ENCODE assay signal across 8 cellular contexts in genomic region chr2:63189026-63189425, GRCh38.
DNase-seq lines count a peak whose midpoint lies in the region; ATAC-seq and TF ChIP-seq lines count a peak whose summit lies in the region.

No MANE protein-coding gene starts in this region.

- no peak overlapping the region for H3K27ac Mint-ChIP-seq in GM23338

- ATAC-seq in GM23338, result peak; percentile 97

- no peaks in the 10 kb centered on the region for H4K20me1 ChIP-seq in GM23338 (replicated peaks; ENCODE audit: insufficient read depth)

- H3K9me2 ChIP-seq in GM23338 (ENCODE audit: insufficient read depth), result no peaks in the 10 kb centered on the region

- H3K4me1 ChIP-seq in GM23338 (ENCODE audit: insufficient read depth), result no peaks in the 10 kb centered on the region

- no peaks in the 10 kb centered on the region for H3K79me2 ChIP-seq in GM23338 (replicated peaks; ENCODE audit: insufficient read depth)

- H3K36me3 Mint-ChIP-seq in GM23338 (ENCODE audit: low read depth), result peaks cover 12% of the 10 kb centered on the region; the same call in 2 of the 3 replicates

- H3K4me3 ChIP-seq in GM23338 (no peak overlapping the region), dorsolateral prefrontal cortex (no peak overlapping the region)

- H3K27me3 Mint-ChIP-seq in GM23338 (ENCODE audit: insufficient read depth, low read depth, poor library complexity), result no peaks in the 10 kb centered on the region

- no peak overlapping the region for H2AFZ ChIP-seq in GM23338

- no peak overlapping the region for H3K27ac ChIP-seq in GM23338 (ENCODE audit: low read depth)
- no peak overlapping the region for H3K27ac ChIP-seq in dorsolateral prefrontal cortex

- H3K27me3 ChIP-seq in GM23338 (ENCODE audit: insufficient read depth) (no peaks in the 10 kb centered on the region), dorsolateral prefrontal cortex (no peaks in the 10 kb centered on the region)

- no peaks in the 10 kb centered on the region for H3K36me3 ChIP-seq in GM23338 (ENCODE audit: insufficient read depth)

- H3K9me3 Mint-ChIP-seq in GM23338, result peaks cover 12% of the 10 kb centered on the region; the same call in 2 of the 3 replicates

- TF ChIP-seq CTCF in GM10266 (IDR thresholded peaks at IDR 0.05; ENCODE audit: control insufficient read depth, insufficient read depth, low read depth, missing control alignments) (peak; percentile 70), GM23338 (conservative IDR thresholded peaks at IDR 0.05; ENCODE audit: low read depth in 2 of 2) (peak; percentile 89 to 94), dorsolateral prefrontal cortex (IDR thresholded peaks at IDR 0.05 in 54 of 56, conservative IDR thresholded peaks at IDR 0.05 in 2 of 56; ENCODE audit: low read depth in 1 of 56, partially characterized antibody in 56 of 56) (peak in 32 of 56 donors; percentile 3 to 42 (median 25))

- H3F3A ChIP-seq in GM23338 (replicated peaks; ENCODE audit: low read depth), result no peaks in the 10 kb centered on the region

- H3K4me1 Mint-ChIP-seq in GM23338, result no peaks in the 10 kb centered on the region; the same call in 2 of the 3 replicates

- no peak overlapping the region for H3K4me3 Mint-ChIP-seq in GM23338

- DNase-seq in GM10266 (ENCODE audit: extremely low spot score) (peak; percentile 38), GM23338 (ENCODE audit: low spot score) (peak; percentile 89), NCI-H2171 (lab: John Stamatoyannopoulos, UW) (peak; percentile 41), dorsolateral prefrontal cortex (no peak), renal cortical epithelial cell (ENCODE audit: low read depth) (peak; percentile 38), DMS79 (lab: John Stamatoyannopoulos, UW) (no peak), midbrain (lab: John Stamatoyannopoulos, UW) (no peak), NCI-H446 (lab: John Stamatoyannopoulos, UW) (no peak)

- intact Hi-C loops in dorsolateral prefrontal cortex (cut with DNase I), result no loop called here

- H3K4me2 ChIP-seq in GM23338, result no peak overlapping the region

TF ChIP-seq in GM23338, 12 proteins besides CTCF, POLR2A, EP300 and RAD21:
- TF ChIP-seq NANOG (IDR thresholded peaks at IDR 0.05; ENCODE audit: borderline replicate concordance) (no peak), EZH2 (IDR thresholded peaks at IDR 0.05; ENCODE audit: low read depth, unreplicated experiment) (no peak)

Comparison
In these comparisons a context has a peak if more than half of its experiments do, and no peak if none do; other contexts are left out.
1. DNase-seq: peak in GM10266 (single experiment), GM23338 (single experiment), NCI-H2171 (single experiment) and renal cortical epithelial cell (single experiment); none in dorsolateral prefrontal cortex (0 of 10), DMS79 (single experiment), midbrain (single experiment) and NCI-H446 (0 of 2).
2. CTCF ChIP-seq: peak in every context shown above with its lines; median percentile 92 in GM23338; 70 in GM10266; 25 in dorsolateral prefrontal cortex.